ENCODE assay signal across 8 cellular contexts in the genomic region with DNA sequence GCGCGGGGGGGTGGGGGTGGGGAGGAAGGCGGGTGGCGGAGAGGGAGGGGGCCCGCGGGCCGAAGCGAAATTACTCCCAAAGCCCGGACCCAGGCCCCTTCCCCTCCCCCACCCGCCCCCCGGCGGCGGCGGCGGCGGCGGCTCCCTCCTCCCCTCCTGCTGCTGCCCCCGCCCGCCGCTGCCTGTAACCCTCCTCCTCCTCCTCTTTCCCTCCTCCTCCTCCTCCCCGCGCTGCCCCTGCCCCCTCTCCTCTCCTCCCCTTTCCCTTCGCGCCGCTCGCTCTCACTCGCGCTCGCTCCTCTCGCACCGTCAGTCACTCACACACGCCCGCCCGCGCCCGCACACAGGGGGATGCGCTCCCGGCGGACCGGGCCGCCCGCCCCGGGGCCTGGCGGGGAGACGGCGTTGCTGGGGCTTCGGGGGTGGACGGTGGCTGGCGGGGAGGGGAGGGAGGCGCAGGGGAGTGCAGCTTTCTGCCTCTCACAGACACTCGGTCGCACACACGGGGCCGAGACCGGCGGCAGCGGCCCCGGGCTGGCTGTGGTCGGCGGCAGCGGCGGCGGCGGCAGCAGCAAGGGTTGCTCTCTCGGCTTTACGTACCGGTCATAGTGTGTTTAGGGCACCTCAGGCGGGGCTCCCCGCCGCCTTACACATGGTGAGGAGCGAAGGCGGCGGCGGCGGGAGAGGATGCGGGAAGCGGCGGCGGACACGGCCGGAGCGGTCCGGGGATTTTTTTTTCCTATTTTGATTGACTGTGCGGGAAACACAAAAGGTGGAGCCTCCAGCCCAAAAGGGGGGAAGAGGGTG. TPM values are rescaled to one million over a fixed set of nuclear protein-coding genes. Genes with fewer than 3 reads are reported as not detected.
DNase-seq lines count a peak whose midpoint lies in the region; ATAC-seq and TF ChIP-seq lines count a peak whose summit lies in the region.

No MANE protein-coding gene starts in this region.

- H3K4me3 ChIP-seq in foreskin fibroblast (ENCODE audit: low read depth in 1 of 2, low read length in 2 of 2), result peak overlapping the region; percentile 84 to 88
- H3K4me3 ChIP-seq in neural progenitor cell, result peak overlapping the region; percentile 99
- peak overlapping the region in 4 of 5 donors; percentile 72 to 95 (median 91) for H3K4me3 ChIP-seq in subcutaneous abdominal adipose tissue (ENCODE audit: low read depth in 1 of 5, low read length in 5 of 5)

- peak overlapping the region; percentile 94 for H3K4me3 Mint-ChIP-seq in neural progenitor cell

- peaks cover 22% of the 10 kb centered on the region for H3K4me1 ChIP-seq in neural progenitor cell
- H3K4me1 ChIP-seq in subcutaneous abdominal adipose tissue (ENCODE audit: control insufficient read depth in 5 of 5, insufficient read depth in 5 of 5, low read length in 5 of 5), result peaks cover 0 to 32% (median 26%) of the 10 kb centered on the region in 5 donors

- no peak overlapping the region for H2AFZ ChIP-seq in neural progenitor cell (replicated peaks)

- TF ChIP-seq CTCF in foreskin fibroblast (IDR thresholded peaks at IDR 0.05; ENCODE audit: low read depth, low read length), result no peak
- no peak for TF ChIP-seq CTCF in neural progenitor cell (IDR thresholded peaks at IDR 0.05)

- H3K9ac ChIP-seq in neural progenitor cell (peak overlapping the region; percentile 93), subcutaneous abdominal adipose tissue (ENCODE audit: low read length in 5 of 5) (peak overlapping the region in 4 of 5 donors; percentile 86 to 95 (median 88))

- H3K36me3 ChIP-seq in neural progenitor cell (peaks cover 17% of the 10 kb centered on the region), subcutaneous abdominal adipose tissue (ENCODE audit: control insufficient read depth in 5 of 5, insufficient read depth in 5 of 5, low read length in 5 of 5) (peaks cover 0 to 3% (median 0%) of the 10 kb centered on the region in 5 donors)

- peaks cover 22% of the 10 kb centered on the region for H3K36me3 Mint-ChIP-seq in neural progenitor cell

- H4K20me1 ChIP-seq in neural progenitor cell (ENCODE audit: low read depth), result peaks cover 5% of the 10 kb centered on the region

- H3K79me2 ChIP-seq in neural progenitor cell (ENCODE audit: low read depth), result peaks cover 63% of the 10 kb centered on the region

- H3K4me2 ChIP-seq in neural progenitor cell, result peak overlapping the region; percentile 100

- DNase-seq in CMK (ENCODE audit: low read depth) (peak; percentile 74), KG1 (lab: John Stamatoyannopoulos, UW) (peak; percentile 72), SIG-M5 (lab: John Stamatoyannopoulos, UW) (peak; percentile 38), foreskin fibroblast (peak; percentile 87 to 94), neural progenitor cell (ENCODE audit: low spot score) (peak; percentile 87)
- peak; percentile 79 for DNase-seq in activated gamma-delta T cell treated with anti-CD3 and anti-CD28 coated beads, Interleukin-2, amount 50 U/mL, for 16 hours (ENCODE audit: low read depth)

- H3K4me1 Mint-ChIP-seq in neural progenitor cell, result peaks cover 23% of the 10 kb centered on the region

- peaks cover 33% of the 10 kb centered on the region for H3F3A ChIP-seq in neural progenitor cell (ENCODE audit: low read depth)

- H3K9me3 ChIP-seq in neural progenitor cell (ENCODE audit: low read depth), result peaks cover 4% of the 10 kb centered on the region
- peaks cover 0 to 4% (median 0%) of the 10 kb centered on the region in 5 donors for H3K9me3 ChIP-seq in subcutaneous abdominal adipose tissue (ENCODE audit: control insufficient read depth in 5 of 5, low read length in 5 of 5)

- peak overlapping the region; percentile 99 for H3K27ac Mint-ChIP-seq in neural progenitor cell

- H3K27me3 ChIP-seq in neural progenitor cell (no peaks in the 10 kb centered on the region), subcutaneous abdominal adipose tissue (ENCODE audit: control insufficient read depth in 5 of 5, insufficient read depth in 4 of 5, low read length in 5 of 5) (no peaks in the 10 kb centered on the region)

- H3K27me3 Mint-ChIP-seq in neural progenitor cell (ENCODE audit: insufficient read depth, low read depth), result peaks cover 12% of the 10 kb centered on the region

- H3K27ac ChIP-seq in neural progenitor cell, result peak overlapping the region; percentile 97
- peak overlapping the region; percentile 98 for H3K27ac ChIP-seq in subcutaneous abdominal adipose tissue (ENCODE audit: low read depth, low read length)

- peaks cover 16% of the 10 kb centered on the region for H3K9me3 Mint-ChIP-seq in neural progenitor cell

- peak; percentile 15 for ATAC-seq in GM21360 (IDR thresholded peaks at IDR 0.05; ENCODE audit: unreplicated experiment)

RNA-seq across cellular contexts. Expression of a gene that starts 0.4 kb away (rescaled TPM):
- 148 and 210 TPM in 2 replicates for total RNA-seq in neural progenitor cell (ENCODE audit: low replicate concordance)

Comparison
In these comparisons a context has a peak if more than half of its experiments do, and no peak if none do; other contexts are left out.
1. Peak in every context shown above with its lines: DNase-seq, ATAC-seq, H3K4me3 ChIP-seq and H3K27ac ChIP-seq.
2. DNase-seq: peak in every context shown above with its lines; median percentile 90 in foreskin fibroblast; 87 in neural progenitor cell; 79 in activated gamma-delta T cell treated with anti-CD3 and anti-CD28 coated beads, Interleukin-2, amount 50 U/mL, for 16 hours; 74 in CMK; 72 in KG1; 38 in SIG-M5.